In genomic region chr12:123782997-123783792, GRCh38 we compare ENCODE assay signal across 27 cellular contexts. TPM values are rescaled to one million over a fixed set of nuclear protein-coding genes. Genes with fewer than 3 reads are reported as not detected.
"Had no signal": no experiment of that assay in that cellular context is flagged by ENCODE, and none has a peak within 500 bp of the region (broad histone marks: within the 10 kb centered on the region; RNA-seq: fewer than 3 reads in every experiment).

No MANE protein-coding gene starts in this region.

- H3K4me3 ChIP-seq: stomach, suprapubic skin, testis, thoracic aorta, thyroid gland, tibial artery, tibial nerve, transverse colon, upper lobe of left lung, upper lobe of right lung, uterus, vagina had no signal

- H3K9me3 ChIP-seq: suprapubic skin, testis, thoracic aorta, thyroid gland, tibial artery, tibial nerve, transverse colon, upper lobe of left lung, upper lobe of right lung, uterus, vagina had no signal

- H3K36me3 ChIP-seq: stomach, suprapubic skin, thoracic aorta, thyroid gland, tibial artery, tibial nerve, transverse colon, upper lobe of left lung, upper lobe of right lung, uterus, vagina had no signal

- ATAC-seq: stimulated activated effector memory CD8-positive, alpha-beta T cell treated with anti-CD3 and anti-CD28 coated beads, Interleukin-12 subunit alpha, Interleukin-12 subunit beta, amount 100 ng/mL, for 72 hours; stimulated activated memory B cell treated with anti-CD40 and anti-IgM and Interleukin-4, amounts not matched to agents 10 μg/mL and 1 μg/mL and 100 μg/mL, for 72 hours; stimulated activated naive B cell treated with anti-CD40 and anti-IgM and Interleukin-4, amounts not matched to agents 10 μg/mL and 1 μg/mL and 100 μg/mL, for 72 hours; stimulated activated naive CD8-positive, alpha-beta T cell treated with anti-CD3 and anti-CD28 coated beads, Interleukin-15, amount 100 ng/mL, for 72 hours; stimulated activated naive CD8-positive, alpha-beta T cell treated with anti-CD3 and anti-CD28 coated beads, Interleukin-15, Interleukin-2, amounts not matched to agents 100 U/mL and 50 U/mL, for 24 hours; upper lobe of right lung had no signal

- FAIRE-seq: urothelium cell line had no signal

- H3K27ac ChIP-seq: stomach, suprapubic skin, testis, thoracic aorta, thyroid gland, tibial artery, tibial nerve, transverse colon, upper lobe of left lung, upper lobe of right lung, uterus, vagina had no signal

- H3K4me1 ChIP-seq: stomach, suprapubic skin, testis, thyroid gland, tibial artery, tibial nerve, transverse colon, upper lobe of left lung, upper lobe of right lung, uterus, vagina had no signal

- DNase-seq: stimulated activated CD4-positive, alpha-beta T cell treated with anti-CD3 and anti-CD28 coated beads, Interleukin-2, amount 100 ng/mL, for 48 hours; stimulated activated CD4-positive, alpha-beta T cell treated with anti-CD3 and anti-CD28 coated beads, Interleukin-4, amount 100 ng/mL, for 1 hour; stimulated activated CD4-positive, alpha-beta T cell treated with anti-CD3 and anti-CD28 coated beads, Interleukin-4, amount 100 ng/mL, for 24 hours; stimulated activated CD4-positive, alpha-beta T cell treated with anti-CD3 and anti-CD28 coated beads, Interleukin-4, amount 100 ng/mL, for 4 hours; stimulated activated CD8-positive, alpha-beta memory T cell treated with anti-CD3 and anti-CD28 coated beads, Interleukin-4, amount 100 ng/mL, for 48 hours; stimulated activated naive B cell treated with anti-CD40 and anti-IgM and Interleukin-4, amounts not matched to agents 10 μg/mL and 1 μg/mL and 100 μg/mL, for 72 hours; stimulated activated naive CD4-positive, alpha-beta T cell; stimulated activated naive CD4-positive, alpha-beta T cell treated with Interleukin-2 at 50 U/mL for 16 hours; stimulated activated naive CD8-positive, alpha-beta T cell treated with anti-CD3 and anti-CD28 coated beads, Interleukin-15, amount 100 ng/mL, for 72 hours; stimulated activated naive CD8-positive, alpha-beta T cell treated with anti-CD3 and anti-CD28 coated beads, Interleukin-15, Interleukin-2, amounts not matched to agents 100 U/mL and 50 U/mL, for 24 hours; stomach; substantia nigra; testis; thyroid gland; tibial artery; transverse colon; trophoblast cell; upper lobe of left lung; upper lobe of right lung; uterus had no signal

- H3K27me3 ChIP-seq: stomach, suprapubic skin, testis, thyroid gland, tibial nerve, transverse colon, upper lobe of left lung, upper lobe of right lung, uterus, vagina had no signal

RNA-seq across cellular contexts. Expression of gene DNAH10, which starts 21.1 kb away (rescaled TPM):
- total RNA-seq: vagina had no signal
